Comparison of ENCODE assay signal across 8 cellular contexts in the genomic region with DNA sequence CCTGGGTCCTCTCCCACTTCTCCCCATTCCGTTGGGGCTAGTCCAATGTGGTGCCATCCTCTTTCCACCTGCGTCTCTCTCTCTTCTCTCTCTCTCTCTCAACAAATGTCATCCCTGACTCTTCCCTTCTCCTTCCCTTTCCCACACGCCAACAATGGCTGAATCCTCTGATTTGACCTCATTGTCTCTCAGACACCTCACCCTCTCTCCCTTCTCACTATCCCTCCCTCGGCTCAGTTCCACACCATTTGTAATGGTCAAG. TPM values are rescaled to one million over a fixed set of nuclear protein-coding genes. Genes with fewer than 3 reads are reported as not detected.
DNase-seq lines count a peak whose midpoint lies in the region; ATAC-seq and TF ChIP-seq lines count a peak whose summit lies in the region.

No MANE protein-coding gene starts in this region.

- H3K9me3 ChIP-seq in HAP-1, result no peaks in the 10 kb centered on the region
- H3K9me3 ChIP-seq in hepatocyte (ENCODE audit: low read depth), result no peaks in the 10 kb centered on the region
- H3K9me3 ChIP-seq in smooth muscle cell (replicated peaks; ENCODE audit: low read depth), result no peaks in the 10 kb centered on the region

- H3K4me2 ChIP-seq in hepatocyte (peak overlapping the region; percentile 78), smooth muscle cell (peak overlapping the region; percentile 86)

- H3K4me3 ChIP-seq in HAP-1 (peak overlapping the region; percentile 94), WI38 (ENCODE audit: low read depth, low read length) (peak overlapping the region; percentile 97), hepatocyte (peak overlapping the region; percentile 44), smooth muscle cell (peak overlapping the region; percentile 93)

- no peaks in the 10 kb centered on the region for H3F3A ChIP-seq in smooth muscle cell (ENCODE audit: low read depth)

- H3K27ac ChIP-seq in hepatocyte (peak overlapping the region; percentile 90), smooth muscle cell (ENCODE audit: low read depth) (peak overlapping the region; percentile 37)

- in situ Hi-C loops in HAP-1 (cut with MboI; ENCODE audit: low sequenced_read_pairs), result loop anchor here (25.0 kb wide), 3 partner anchors 1111 to 1336 kb away; a partner anchor contains a TSS

- no peak for ATAC-seq in GM21381 (IDR thresholded peaks at IDR 0.05; ENCODE audit: unreplicated experiment)

- H3K4me1 ChIP-seq in HAP-1 (peaks cover 13% of the 10 kb centered on the region), hepatocyte (ENCODE audit: insufficient read depth) (peaks cover 7% of the 10 kb centered on the region), smooth muscle cell (ENCODE audit: low read depth) (peaks cover 9% of the 10 kb centered on the region)

- TF ChIP-seq CTCF in WI38 (IDR thresholded peaks at IDR 0.05; ENCODE audit: low read depth, low read length) (no peak), hepatocyte (IDR thresholded peaks at IDR 0.05; ENCODE audit: poor library complexity) (no peak), smooth muscle cell (IDR thresholded peaks at IDR 0.05; ENCODE audit: borderline replicate concordance, insufficient read depth, poor library complexity, severe bottlenecking) (no peak)

- no peaks in the 10 kb centered on the region for H3K9me2 ChIP-seq in hepatocyte (replicated peaks; ENCODE audit: insufficient read depth)

- H2AFZ ChIP-seq in hepatocyte (peak overlapping the region; percentile 97), smooth muscle cell (ENCODE audit: low read depth) (peak overlapping the region; percentile 99)

- H3K27me3 ChIP-seq in HAP-1 (ENCODE audit: low read depth) (no peaks in the 10 kb centered on the region), hepatocyte (no peaks in the 10 kb centered on the region), smooth muscle cell (ENCODE audit: low read depth) (no peaks in the 10 kb centered on the region)

- peak overlapping the region; percentile 30 for H3K9ac ChIP-seq in smooth muscle cell (ENCODE audit: low read depth)

- H4K20me1 ChIP-seq in hepatocyte (ENCODE audit: insufficient read depth, poor library complexity, severe bottlenecking) (no peaks in the 10 kb centered on the region), smooth muscle cell (ENCODE audit: low read depth) (no peaks in the 10 kb centered on the region)

- H3K79me2 ChIP-seq in hepatocyte (peaks cover 12% of the 10 kb centered on the region), smooth muscle cell (ENCODE audit: low read depth) (peaks cover 8% of the 10 kb centered on the region)

- DNase-seq in HAP-1 (ENCODE audit: low spot score in 2 of 2) (no peak), hepatocyte (ENCODE audit: low spot score) (no peak), smooth muscle cell (lab: John Stamatoyannopoulos, UW; ENCODE audit: unreplicated experiment) (no peak), NCI-H524 (lab: John Stamatoyannopoulos, UW) (no peak), globus pallidus (ENCODE audit: low spot score) (no peak), SHP77 (lab: John Stamatoyannopoulos, UW) (no peak)

- H3K36me3 ChIP-seq in HAP-1 (replicated peaks), result no peaks in the 10 kb centered on the region
- no peaks in the 10 kb centered on the region for H3K36me3 ChIP-seq in hepatocyte (replicated peaks; ENCODE audit: insufficient read depth, low read depth)
- no peaks in the 10 kb centered on the region for H3K36me3 ChIP-seq in smooth muscle cell (ENCODE audit: low read depth)

- 64% methylated on average over 4 of the region's 4 CpGs for WGBS in hepatocyte (ENCODE audit: low lambda C conversion rate, missing lambda C conversion rate)
- 50% methylated on average over 4 of the region's 4 CpGs for WGBS in smooth muscle cell (ENCODE audit: low lambda C conversion rate)

RNA-seq across cellular contexts. Expression of a gene that starts 0.6 kb away (rescaled TPM):
- 7.3 and 9.5 TPM in 2 replicates for total RNA-seq in hepatocyte
- polyA plus RNA-seq in hepatocyte, result 6.7 and 7.3 TPM in 2 replicates
- 8.6 and 9.7 TPM in 2 replicates for total RNA-seq in smooth muscle cell
- 10.9 and 11.8 TPM in 2 replicates for polyA plus RNA-seq in smooth muscle cell

RNA-seq across cellular contexts. Expression of a gene that starts 22.8 kb away (rescaled TPM):
- total RNA-seq in hepatocyte (53.6 and 57.0 TPM in 2 replicates), smooth muscle cell (54.9 and 60.4 TPM in 2 replicates)
- polyA plus RNA-seq in hepatocyte (36.2 and 38.5 TPM in 2 replicates), smooth muscle cell (33.0 and 34.4 TPM in 2 replicates)

Comparison
In these comparisons a context has a peak if more than half of its experiments do, and no peak if none do; other contexts are left out.
1. H3K4me3 ChIP-seq: peak in every context shown above with its lines; median percentile 97 in WI38; 94 in HAP-1; 93 in smooth muscle cell; 44 in hepatocyte.